Comparison of ENCODE assay signal across 8 cellular contexts in genomic region chr13:79385694-79386093, GRCh38. TPM values are rescaled to one million over a fixed set of nuclear protein-coding genes. Genes with fewer than 3 reads are reported as not detected.
DNase-seq lines count a peak whose midpoint lies in the region; ATAC-seq lines count a peak whose summit lies in the region.

No MANE protein-coding gene starts in this region.

- peak overlapping the region; percentile 21 for H3K27ac Mint-ChIP-seq in activated CD8-positive, alpha-beta memory T cell treated with anti-CD3 and anti-CD28 coated beads, Interleukin-2, amount 10 ng/mL, durations not matched to agents 7 days and 5 days

- H3K27me3 Mint-ChIP-seq in activated CD8-positive, alpha-beta memory T cell treated with anti-CD3 and anti-CD28 coated beads, Interleukin-2, amount 10 ng/mL, durations not matched to agents 7 days and 5 days, result no peaks in the 10 kb centered on the region

- CTCF ChIA-PET in activated CD8-positive, alpha-beta memory T cell treated with anti-CD3 and anti-CD28 coated beads, Interleukin-2, amount 10 ng/mL, durations not matched to agents 7 days and 5 days (lab: Charles Lee), result interaction anchor here (1.1 kb wide), 1 partner anchor 13 kb away, joined by 7 read pairs; no protein-coding TSS in a partner anchor

- H3K4me3 Mint-ChIP-seq in activated CD8-positive, alpha-beta memory T cell treated with anti-CD3 and anti-CD28 coated beads, Interleukin-2, amount 10 ng/mL, durations not matched to agents 7 days and 5 days, result no peak overlapping the region

- H3K4me1 Mint-ChIP-seq in activated CD8-positive, alpha-beta memory T cell treated with anti-CD3 and anti-CD28 coated beads, Interleukin-2, amount 10 ng/mL, durations not matched to agents 7 days and 5 days, result peaks cover 63% of the 10 kb centered on the region

- ATAC-seq in activated CD8-positive, alpha-beta memory T cell treated with anti-CD3 and anti-CD28 coated beads, Interleukin-2, amount 10 ng/mL, durations not matched to agents 7 days and 5 days, result peak; percentile 85
- peak; percentile 94 for ATAC-seq in HG02588 (IDR thresholded peaks at IDR 0.05; ENCODE audit: unreplicated experiment)

- peaks cover 21% of the 10 kb centered on the region for H3K36me3 Mint-ChIP-seq in activated CD8-positive, alpha-beta memory T cell treated with anti-CD3 and anti-CD28 coated beads, Interleukin-2, amount 10 ng/mL, durations not matched to agents 7 days and 5 days

- DNase-seq in activated CD8-positive, alpha-beta memory T cell treated with anti-CD3 and anti-CD28 coated beads, Interleukin-2, amount 10 ng/mL, durations not matched to agents 7 days and 5 days, result peak; percentile 69
- no peak for DNase-seq in activated CD8-positive, alpha-beta memory T cell treated with anti-CD3 and anti-CD28 coated beads, Interleukin-2, amount 50 U/mL, for 4 hours
- DNase-seq in NCI-H226 (peak; percentile 84), iPS-NIHi7 (ENCODE audit: extremely low spot score) (peak; percentile 18), NCI-H1694 treated with DMSO at 0.1 percent for 48 hours (lab: John Stamatoyannopoulos, UW) (no peak), putamen (ENCODE audit: low spot score) (no peak)
- no peak for DNase-seq in effector CD4-positive, alpha-beta T cell

- H3K9me3 Mint-ChIP-seq in activated CD8-positive, alpha-beta memory T cell treated with anti-CD3 and anti-CD28 coated beads, Interleukin-2, amount 10 ng/mL, durations not matched to agents 7 days and 5 days (ENCODE audit: low read depth), result no peaks in the 10 kb centered on the region

RNA-seq across cellular contexts. Expression of gene RBM26, which starts 20.4 kb away (rescaled TPM):
- total RNA-seq in activated CD8-positive, alpha-beta memory T cell treated with anti-CD3 and anti-CD28 coated beads, Interleukin-2, amount 10 ng/mL, durations not matched to agents 7 days and 5 days, result 10 to 100 TPM; 65.2 to 66.0 TPM

Comparison
In these comparisons a context has a peak if more than half of its experiments do, and no peak if none do; other contexts are left out.
1. DNase-seq: peak in activated CD8-positive, alpha-beta memory T cell treated with anti-CD3 and anti-CD28 coated beads, Interleukin-2, amount 10 ng/mL, durations not matched to agents 7 days and 5 days (single experiment), NCI-H226 (single experiment) and iPS-NIHi7 (single experiment); none in activated CD8-positive, alpha-beta memory T cell treated with anti-CD3 and anti-CD28 coated beads, Interleukin-2, amount 50 U/mL, for 4 hours (single experiment), effector CD4-positive, alpha-beta T cell (single experiment), NCI-H1694 treated with DMSO at 0.1 percent for 48 hours (single experiment) and putamen (single experiment).